In the genomic region with DNA sequence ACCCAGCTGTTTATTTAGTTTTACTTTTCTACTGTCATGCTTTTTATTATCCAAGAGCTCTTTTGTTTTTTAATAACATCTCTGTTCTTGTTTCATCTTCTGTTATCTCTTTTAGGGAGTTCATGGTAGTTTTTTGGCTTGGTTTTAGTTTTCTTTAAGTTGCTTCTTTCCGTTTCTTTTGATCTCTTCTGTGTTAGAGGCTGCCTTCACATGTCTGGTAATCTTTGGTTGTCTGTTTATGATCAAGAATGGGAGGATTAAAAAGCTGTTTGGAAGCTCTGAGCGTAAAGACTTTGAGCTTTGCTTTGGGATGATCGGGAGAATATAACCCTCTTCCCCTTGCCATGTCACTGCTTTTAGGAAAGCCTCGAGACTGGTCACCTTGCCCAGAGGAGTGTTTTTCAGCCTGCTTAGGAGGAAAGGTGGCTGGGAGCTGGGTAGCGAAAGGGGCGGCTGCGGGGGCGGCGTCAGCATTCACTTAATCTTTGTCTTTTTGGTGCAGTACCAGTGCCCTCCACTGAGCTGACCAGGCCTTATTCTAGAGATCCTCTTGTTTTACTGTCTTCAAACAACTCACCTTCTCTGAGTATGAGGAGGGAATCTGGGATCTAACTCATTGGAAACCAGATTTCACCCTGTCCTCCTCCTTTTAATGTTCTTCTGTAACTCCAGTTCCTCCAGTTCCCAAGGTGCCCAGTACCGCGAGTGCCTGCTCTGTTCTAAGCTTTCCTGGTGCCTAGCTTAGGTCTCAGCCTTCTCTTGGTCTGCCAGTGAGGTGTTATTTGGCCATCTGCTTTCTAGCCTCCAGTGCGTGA, we compare ENCODE assay signal across 1 cellular context.
TF ChIP-seq lines count a peak whose summit lies in the region.

No MANE protein-coding gene starts in this region.

TF ChIP-seq in K562, 482 proteins besides CTCF, POLR2A, EP300 and RAD21 (continued from another document and continues in another):
- TF ChIP-seq ARID3B (CRISPR knock-in tag; IDR thresholded peaks at IDR 0.05; ENCODE audit: borderline replicate concordance) (no peak), DEAF1 (CRISPR knock-in tag; IDR thresholded peaks at IDR 0.05) (no peak), SNRNP70 (optimal IDR thresholded peaks at IDR 0.05; ENCODE audit: low read depth, low read length) (no peak), NONO (IDR thresholded peaks at IDR 0.05; ENCODE audit: low read depth in 2 of 2, low read length in 1 of 2) (no peak), FOXA3 (CRISPR knock-in tag; conservative IDR thresholded peaks at IDR 0.05 in 1 of 2, IDR thresholded peaks at IDR 0.05 in 1 of 2) (no peak), KDM2B (CRISPR knock-in tag; IDR thresholded peaks at IDR 0.05) (no peak), CHD1 (IDR thresholded peaks at IDR 0.05; ENCODE audit: low read length) (no peak), HNRNPK (IDR thresholded peaks at IDR 0.05; ENCODE audit: low read depth, low read length, poor library complexity, severe bottlenecking) (no peak), RNF2 (IDR thresholded peaks at IDR 0.05) (no peak), MCM5 (IDR thresholded peaks at IDR 0.05; ENCODE audit: low read depth) (no peak), SMAD2 (IDR thresholded peaks at IDR 0.05; ENCODE audit: low read depth, low read length) (no peak), ZFP1 (CRISPR knock-in tag; IDR thresholded peaks at IDR 0.05) (no peak), RFX5 (IDR thresholded peaks at IDR 0.05; ENCODE audit: low read depth, low read length) (no peak), HINFP (tag; conservative IDR thresholded peaks at IDR 0.05; ENCODE audit: low read depth) (no peak), POLR3G (IDR thresholded peaks at IDR 0.05; ENCODE audit: extremely low read depth, insufficient read length, insufficient replicate concordance) (no peak), XRCC5 (IDR thresholded peaks at IDR 0.05; ENCODE audit: low read depth, low read length) (0 out of 2 replicates have a peak, but pooled peaks have one; percentile 42), ZNF280B (CRISPR knock-in tag; IDR thresholded peaks at IDR 0.05) (no peak), KLF10 (CRISPR knock-in tag; IDR thresholded peaks at IDR 0.05) (no peak), PTRF (tag; IDR thresholded peaks at IDR 0.05) (no peak), CXXC5 (CRISPR knock-in tag; IDR thresholded peaks at IDR 0.05) (no peak), MTA1 (IDR thresholded peaks at IDR 0.05; ENCODE audit: borderline replicate concordance) (peak; percentile 32; the same call in 1 of the 2 replicates), ARID1B (IDR thresholded peaks at IDR 0.05) (peak; percentile 35), MCM2 (IDR thresholded peaks at IDR 0.05; ENCODE audit: low read depth) (no peak), NEUROD1 (IDR thresholded peaks at IDR 0.05; ENCODE audit: borderline replicate concordance, low read depth, low read length, partially characterized antibody) (no peak), FUS (optimal IDR thresholded peaks at IDR 0.05; ENCODE audit: low read depth, low read length) (no peak)
- TF ChIP-seq, protein P1, sequence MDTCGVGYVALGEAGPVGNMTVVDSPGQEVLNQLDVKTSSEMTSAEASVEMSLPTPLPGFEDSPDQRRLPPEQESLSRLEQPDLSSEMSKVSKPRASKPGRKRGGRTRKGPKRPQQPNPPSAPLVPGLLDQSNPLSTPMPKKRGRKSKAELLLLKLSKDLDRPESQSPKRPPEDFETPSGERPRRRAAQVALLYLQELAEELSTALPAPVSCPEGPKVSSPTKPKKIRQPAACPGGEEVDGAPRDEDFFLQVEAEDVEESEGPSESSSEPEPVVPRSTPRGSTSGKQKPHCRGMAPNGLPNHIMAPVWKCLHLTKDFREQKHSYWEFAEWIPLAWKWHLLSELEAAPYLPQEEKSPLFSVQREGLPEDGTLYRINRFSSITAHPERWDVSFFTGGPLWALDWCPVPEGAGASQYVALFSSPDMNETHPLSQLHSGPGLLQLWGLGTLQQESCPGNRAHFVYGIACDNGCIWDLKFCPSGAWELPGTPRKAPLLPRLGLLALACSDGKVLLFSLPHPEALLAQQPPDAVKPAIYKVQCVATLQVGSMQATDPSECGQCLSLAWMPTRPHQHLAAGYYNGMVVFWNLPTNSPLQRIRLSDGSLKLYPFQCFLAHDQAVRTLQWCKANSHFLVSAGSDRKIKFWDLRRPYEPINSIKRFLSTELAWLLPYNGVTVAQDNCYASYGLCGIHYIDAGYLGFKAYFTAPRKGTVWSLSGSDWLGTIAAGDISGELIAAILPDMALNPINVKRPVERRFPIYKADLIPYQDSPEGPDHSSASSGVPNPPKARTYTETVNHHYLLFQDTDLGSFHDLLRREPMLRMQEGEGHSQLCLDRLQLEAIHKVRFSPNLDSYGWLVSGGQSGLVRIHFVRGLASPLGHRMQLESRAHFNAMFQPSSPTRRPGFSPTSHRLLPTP (IDR thresholded peaks at IDR 0.05; ENCODE audit: borderline replicate concordance, extremely low read depth, insufficient read length), result no peak
- TF ChIP-seq, protein P2, sequence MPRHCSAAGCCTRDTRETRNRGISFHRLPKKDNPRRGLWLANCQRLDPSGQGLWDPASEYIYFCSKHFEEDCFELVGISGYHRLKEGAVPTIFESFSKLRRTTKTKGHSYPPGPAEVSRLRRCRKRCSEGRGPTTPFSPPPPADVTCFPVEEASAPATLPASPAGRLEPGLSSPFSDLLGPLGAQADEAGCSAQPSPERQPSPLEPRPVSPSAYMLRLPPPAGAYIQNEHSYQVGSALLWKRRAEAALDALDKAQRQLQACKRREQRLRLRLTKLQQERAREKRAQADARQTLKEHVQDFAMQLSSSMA (CRISPR knock-in tag; IDR thresholded peaks at IDR 0.05), result no peak
- TF ChIP-seq, protein P3, sequence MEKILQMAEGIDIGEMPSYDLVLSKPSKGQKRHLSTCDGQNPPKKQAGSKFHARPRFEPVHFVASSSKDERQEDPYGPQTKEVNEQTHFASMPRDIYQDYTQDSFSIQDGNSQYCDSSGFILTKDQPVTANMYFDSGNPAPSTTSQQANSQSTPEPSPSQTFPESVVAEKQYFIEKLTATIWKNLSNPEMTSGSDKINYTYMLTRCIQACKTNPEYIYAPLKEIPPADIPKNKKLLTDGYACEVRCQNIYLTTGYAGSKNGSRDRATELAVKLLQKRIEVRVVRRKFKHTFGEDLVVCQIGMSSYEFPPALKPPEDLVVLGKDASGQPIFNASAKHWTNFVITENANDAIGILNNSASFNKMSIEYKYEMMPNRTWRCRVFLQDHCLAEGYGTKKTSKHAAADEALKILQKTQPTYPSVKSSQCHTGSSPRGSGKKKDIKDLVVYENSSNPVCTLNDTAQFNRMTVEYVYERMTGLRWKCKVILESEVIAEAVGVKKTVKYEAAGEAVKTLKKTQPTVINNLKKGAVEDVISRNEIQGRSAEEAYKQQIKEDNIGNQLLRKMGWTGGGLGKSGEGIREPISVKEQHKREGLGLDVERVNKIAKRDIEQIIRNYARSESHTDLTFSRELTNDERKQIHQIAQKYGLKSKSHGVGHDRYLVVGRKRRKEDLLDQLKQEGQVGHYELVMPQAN (IDR thresholded peaks at IDR 0.05; ENCODE audit: borderline replicate concordance), result no peak
- TF ChIP-seq, protein P4, sequence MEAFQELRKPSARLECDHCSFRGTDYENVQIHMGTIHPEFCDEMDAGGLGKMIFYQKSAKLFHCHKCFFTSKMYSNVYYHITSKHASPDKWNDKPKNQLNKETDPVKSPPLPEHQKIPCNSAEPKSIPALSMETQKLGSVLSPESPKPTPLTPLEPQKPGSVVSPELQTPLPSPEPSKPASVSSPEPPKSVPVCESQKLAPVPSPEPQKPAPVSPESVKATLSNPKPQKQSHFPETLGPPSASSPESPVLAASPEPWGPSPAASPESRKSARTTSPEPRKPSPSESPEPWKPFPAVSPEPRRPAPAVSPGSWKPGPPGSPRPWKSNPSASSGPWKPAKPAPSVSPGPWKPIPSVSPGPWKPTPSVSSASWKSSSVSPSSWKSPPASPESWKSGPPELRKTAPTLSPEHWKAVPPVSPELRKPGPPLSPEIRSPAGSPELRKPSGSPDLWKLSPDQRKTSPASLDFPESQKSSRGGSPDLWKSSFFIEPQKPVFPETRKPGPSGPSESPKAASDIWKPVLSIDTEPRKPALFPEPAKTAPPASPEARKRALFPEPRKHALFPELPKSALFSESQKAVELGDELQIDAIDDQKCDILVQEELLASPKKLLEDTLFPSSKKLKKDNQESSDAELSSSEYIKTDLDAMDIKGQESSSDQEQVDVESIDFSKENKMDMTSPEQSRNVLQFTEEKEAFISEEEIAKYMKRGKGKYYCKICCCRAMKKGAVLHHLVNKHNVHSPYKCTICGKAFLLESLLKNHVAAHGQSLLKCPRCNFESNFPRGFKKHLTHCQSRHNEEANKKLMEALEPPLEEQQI (IDR thresholded peaks at IDR 0.05), result no peak
